In the genomic region with DNA sequence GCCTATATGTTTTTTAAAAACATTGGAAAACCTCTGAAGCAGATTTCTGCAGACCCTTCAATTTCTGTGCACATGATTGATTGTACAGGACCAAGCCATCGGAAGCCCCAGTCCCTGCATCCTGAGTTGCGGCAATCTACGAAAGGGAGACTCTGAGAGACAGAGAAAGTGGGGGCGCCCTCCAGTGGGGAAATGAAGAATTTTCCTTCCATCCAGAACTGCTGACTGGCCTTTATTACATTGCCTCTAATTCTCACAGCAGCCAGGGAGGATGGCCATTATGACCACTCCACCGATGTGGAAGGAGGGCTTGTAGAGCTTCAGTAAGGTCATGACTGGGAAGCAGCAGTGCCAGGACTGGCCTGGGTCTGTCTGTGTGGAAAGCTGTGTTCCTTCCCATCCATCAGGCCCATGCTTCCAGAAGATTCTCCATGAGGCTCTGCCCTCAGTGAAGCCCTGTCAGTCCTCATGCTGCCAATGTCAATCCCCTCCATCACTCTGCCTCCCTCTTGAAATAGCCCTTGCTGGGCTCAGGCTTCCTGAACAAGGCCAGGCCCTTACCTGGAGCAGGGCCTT, we compare ENCODE assay signal across 7 cellular contexts. TPM values are rescaled to one million over a fixed set of nuclear protein-coding genes. Genes with fewer than 3 reads are reported as not detected.
A peak's percentile ranks its signal among the peaks of the same experiment; 100 is the strongest.
DNase-seq lines count a peak whose midpoint lies in the region; FAIRE-seq and TF ChIP-seq lines count a peak whose summit lies in the region.

No MANE protein-coding gene starts in this region.

- no peak overlapping the region for H3K27ac Mint-ChIP-seq in progenitor cell of endocrine pancreas

- peak; percentile 47 for DNase-seq in GM12891 (ENCODE audit: insufficient read length, low spot score)
- peak; percentile 66 for DNase-seq in KG1 (lab: John Stamatoyannopoulos, UW)
- DNase-seq in SHP77 (lab: John Stamatoyannopoulos, UW): peak; percentile 56 to 71
- peak; percentile 86 for DNase-seq in activated effector memory CD4-positive, alpha-beta T cell treated with anti-CD3 and anti-CD28 coated beads, Interleukin-2, amount 50 U/mL, for 16 hours
- peak; percentile 41 for DNase-seq in globus pallidus (ENCODE audit: low spot score)
- peak; percentile 40 for DNase-seq in progenitor cell of endocrine pancreas (ENCODE audit: low spot score, unreplicated experiment)
- DNase-seq in NCI-H187 treated with DMSO at 0.1 percent for 48 hours (lab: John Stamatoyannopoulos, UW): no peak

- peak; percentile 65 for TF ChIP-seq CTCF in progenitor cell of endocrine pancreas (IDR thresholded peaks at IDR 0.05; ENCODE audit: unreplicated experiment)

- H3K27me3 Mint-ChIP-seq in progenitor cell of endocrine pancreas: peaks cover 44% of the 10 kb centered on the region

- no peak for TF ChIP-seq POLR2A in GM12891 (IDR thresholded peaks at IDR 0.05; ENCODE audit: low read depth, low read length)

- H3K4me3 Mint-ChIP-seq in progenitor cell of endocrine pancreas (ENCODE audit: low read depth): no peak overlapping the region

- peak; percentile 16 for FAIRE-seq in GM12891 (lab: Jason Lieb, UNC)

- H3K36me3 Mint-ChIP-seq in progenitor cell of endocrine pancreas (ENCODE audit: insufficient read depth): no peaks in the 10 kb centered on the region

- peaks cover 18% of the 10 kb centered on the region for H3K4me1 Mint-ChIP-seq in progenitor cell of endocrine pancreas (ENCODE audit: low read depth)

- H3K9me3 Mint-ChIP-seq in progenitor cell of endocrine pancreas (ENCODE audit: low read depth): no peaks in the 10 kb centered on the region

TF ChIP-seq in GM12891, 5 proteins besides CTCF, POLR2A, EP300 and RAD21:
- TF ChIP-seq POLR2AphosphoS5 (IDR thresholded peaks at IDR 0.05; ENCODE audit: low read depth, low read length) (no peak), SPI1 (IDR thresholded peaks at IDR 0.05; ENCODE audit: low read depth, low read length) (no peak), POU2F2 (IDR thresholded peaks at IDR 0.05; ENCODE audit: low read depth, low read length) (no peak), PAX5 (IDR thresholded peaks at IDR 0.05; ENCODE audit: insufficient read depth, low read length, severe bottlenecking) (no peak), TAF1 (IDR thresholded peaks at IDR 0.05; ENCODE audit: low read depth, low read length) (no peak)

RNA-seq across cellular contexts. Expression of a gene that starts 20.0 kb away (rescaled TPM):
- not detected for polyA plus RNA-seq in GM12891 (2012; ENCODE audit: low read depth, missing spikeins)
- total RNA-seq in progenitor cell of endocrine pancreas: not detected in 2 replicates

RNA-seq across cellular contexts. Expression of a gene that starts 35.2 kb away (rescaled TPM):
- polyA plus RNA-seq in GM12891 (2012; ENCODE audit: low read depth, missing spikeins): 50.7 TPM
- 36.0 and 47.0 TPM in 2 replicates for total RNA-seq in progenitor cell of endocrine pancreas

RNA-seq across cellular contexts. Expression of a gene that starts 43.3 kb away (rescaled TPM):
- polyA plus RNA-seq in GM12891 (2012; ENCODE audit: low read depth, missing spikeins): 0.14 TPM
- total RNA-seq in progenitor cell of endocrine pancreas: 30.2 and 30.5 TPM in 2 replicates
